ENCODE assay signal across 7 cellular contexts in genomic region chr16:68064791-68065365, GRCh38. TPM values are rescaled to one million over a fixed set of nuclear protein-coding genes. Genes with fewer than 3 reads are reported as not detected.
A peak's percentile ranks its signal among the peaks of the same experiment; 100 is the strongest.
DNase-seq lines count a peak whose midpoint lies in the region; ATAC-seq and TF ChIP-seq lines count a peak whose summit lies in the region.

No MANE protein-coding gene starts in this region.

- ATAC-seq in GM18858 (IDR thresholded peaks at IDR 0.05; ENCODE audit: unreplicated experiment), result no peak

- H3K36me3 ChIP-seq in GM06990 (ENCODE audit: control insufficient read depth, insufficient read depth, low read length) (peaks cover 27% of the 10 kb centered on the region), Loucy (ENCODE audit: insufficient read depth, low read length) (no peaks in the 10 kb centered on the region), ascending aorta (peaks cover 0 to under 1% of the 10 kb centered on the region in 2 donors), skeletal muscle tissue (ENCODE audit: control insufficient read depth in 3 of 3, insufficient read depth in 3 of 3, low read length in 3 of 3) (peaks cover 0 to 10% (median 7%) of the 10 kb centered on the region in 3 donors)

- peak; percentile 88 for TF ChIP-seq CTCF in GM06990 (IDR thresholded peaks at IDR 0.05; ENCODE audit: insufficient read depth, low read length, poor library complexity, severe bottlenecking)
- TF ChIP-seq CTCF in Loucy (conservative IDR thresholded peaks at IDR 0.05; ENCODE audit: low read length), result peak; percentile 92
- TF ChIP-seq CTCF in ascending aorta (IDR thresholded peaks at IDR 0.05), result peak; percentile 56 to 69 (median 64)

- no peaks in the 10 kb centered on the region for H3K9me2 ChIP-seq in Loucy (replicated peaks; ENCODE audit: low read depth, low read length)

- intact Hi-C loops in ascending aorta (cut with DNase I), result loop anchor here (1.0 kb wide), 1 partner anchor 19 kb away; no protein-coding TSS in a partner anchor

- no peak for DNase-seq in GM06990 (ENCODE audit: extremely low read depth, insufficient read length)
- peak; percentile 66 for DNase-seq in T-helper 9 cell
- DNase-seq in ascending aorta (ENCODE audit: low spot score in 2 of 2), result peak in 1 of 2 donors; percentile 85
- peak; percentile 51 to 60 for DNase-seq in hippocampal formation (lab: John Stamatoyannopoulos, UW)

- H3K27me3 ChIP-seq in GM06990 (replicated peaks; ENCODE audit: control insufficient read depth, insufficient read depth, low read length), result no peaks in the 10 kb centered on the region
- no peaks in the 10 kb centered on the region for H3K27me3 ChIP-seq in Loucy (ENCODE audit: insufficient read depth, low read length, poor library complexity, severe bottlenecking)
- no peaks in the 10 kb centered on the region for H3K27me3 ChIP-seq in ascending aorta
- no peaks in the 10 kb centered on the region for H3K27me3 ChIP-seq in skeletal muscle tissue (ENCODE audit: control insufficient read depth in 3 of 3, insufficient read depth in 3 of 3, low read length in 3 of 3)

- no peak overlapping the region for H3K4me3 ChIP-seq in GM06990 (replicated peaks; ENCODE audit: low read depth, low read length)
- no peak overlapping the region for H3K4me3 ChIP-seq in Loucy (ENCODE audit: low read length, poor library complexity, severe bottlenecking)
- H3K4me3 ChIP-seq in ascending aorta, result no peak overlapping the region
- no peak overlapping the region for H3K4me3 ChIP-seq in skeletal muscle tissue (ENCODE audit: low read length in 3 of 3)

- no peak overlapping the region for H2AFZ ChIP-seq in Loucy (ENCODE audit: low read length)

- H3K9ac ChIP-seq in Loucy (ENCODE audit: low read depth, low read length, poor library complexity, severe bottlenecking) (peak overlapping the region; percentile 40), skeletal muscle tissue (ENCODE audit: low read depth in 1 of 3, low read length in 3 of 3) (peak overlapping the region; percentile 0 to 63 (median 62))

- H3K9me3 ChIP-seq in Loucy (ENCODE audit: insufficient read depth, low read depth, low read length) (no peaks in the 10 kb centered on the region), ascending aorta (no peaks in the 10 kb centered on the region), skeletal muscle tissue (ENCODE audit: control insufficient read depth in 3 of 3, low read length in 3 of 3) (no peaks in the 10 kb centered on the region)

- peaks cover 42% of the 10 kb centered on the region for H3K4me1 ChIP-seq in Loucy (ENCODE audit: insufficient read depth, low read length, poor library complexity, severe bottlenecking)
- H3K4me1 ChIP-seq in ascending aorta, result peaks cover 11 to 26% of the 10 kb centered on the region in 2 donors
- peaks cover 36 to 47% (median 46%) of the 10 kb centered on the region in 3 donors for H3K4me1 ChIP-seq in skeletal muscle tissue (ENCODE audit: control insufficient read depth in 3 of 3, insufficient read depth in 3 of 3, low read length in 3 of 3)

- no peaks in the 10 kb centered on the region for H4K20me1 ChIP-seq in Loucy (ENCODE audit: insufficient read depth, low read length, poor library complexity, severe bottlenecking)

- H3F3A ChIP-seq in Loucy (ENCODE audit: low read depth), result no peaks in the 10 kb centered on the region

- H3K79me2 ChIP-seq in Loucy (ENCODE audit: insufficient read depth, low read length), result no peaks in the 10 kb centered on the region

- H3K27ac ChIP-seq in ascending aorta, result peak overlapping the region; percentile 90 to 93
- peak overlapping the region; percentile 85 for H3K27ac ChIP-seq in skeletal muscle tissue (ENCODE audit: low read depth, low read length)

- no peak overlapping the region for H3K4me2 ChIP-seq in Loucy (ENCODE audit: low read depth, low read length, poor library complexity, severe bottlenecking)

RNA-seq across cellular contexts. Expression of gene NFATC3, which starts 20.3 kb away (rescaled TPM):
- total RNA-seq in ascending aorta (36.4 TPM), skeletal muscle tissue (29.2 TPM)

RNA-seq across cellular contexts. Expression of gene DUS2, which starts 41.8 kb away (rescaled TPM):
- total RNA-seq in ascending aorta, result 7.6 TPM
- total RNA-seq in skeletal muscle tissue, result 15.1 TPM

RNA-seq across cellular contexts. Expression of gene DDX28, which starts 41.8 kb away (rescaled TPM):
- 3.0 TPM for total RNA-seq in ascending aorta
- 14.1 TPM for total RNA-seq in skeletal muscle tissue

RNA-seq across cellular contexts. Expression of gene DPEP2NB, which starts 49.2 kb away (rescaled TPM):
- total RNA-seq in ascending aorta, result not detected
- total RNA-seq in skeletal muscle tissue, result not detected
